ENCODE assay signal across 2 cellular contexts in the genomic region with DNA sequence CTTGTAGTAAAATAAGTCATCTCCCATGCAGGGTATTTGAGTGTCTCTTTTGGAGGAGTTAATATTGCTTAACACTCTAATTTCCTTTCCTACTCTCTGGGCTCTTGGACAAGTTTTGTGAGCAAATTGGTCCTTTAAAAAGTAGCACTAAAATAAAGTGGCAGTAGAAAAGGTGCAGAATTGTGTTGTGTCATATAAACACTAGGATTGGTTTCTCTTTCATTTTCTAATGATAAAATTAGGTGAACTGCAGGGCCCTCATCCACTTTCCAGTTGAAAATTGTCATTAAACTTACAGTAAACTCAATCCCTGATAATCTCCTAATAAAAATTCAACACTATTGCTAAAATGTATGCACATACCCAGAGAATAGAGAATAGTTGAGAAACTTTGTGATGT.
TF ChIP-seq lines count a peak whose summit lies in the region.

No MANE protein-coding gene starts in this region.

TF ChIP-seq in GM12891, 5 proteins besides CTCF, POLR2A, EP300 and RAD21:
- TF ChIP-seq POU2F2 (IDR thresholded peaks at IDR 0.05; ENCODE audit: low read depth, low read length) = no peak
- no peak for TF ChIP-seq PAX5 (IDR thresholded peaks at IDR 0.05; ENCODE audit: insufficient read depth, low read length, severe bottlenecking)
- no peak for TF ChIP-seq SPI1 (IDR thresholded peaks at IDR 0.05; ENCODE audit: low read depth, low read length)
- no peak for TF ChIP-seq TAF1 (IDR thresholded peaks at IDR 0.05; ENCODE audit: low read depth, low read length)
- TF ChIP-seq POLR2AphosphoS5 (IDR thresholded peaks at IDR 0.05; ENCODE audit: low read depth, low read length) = no peak

TF ChIP-seq in IMR-90, 13 proteins besides CTCF, POLR2A, EP300 and RAD21:
- TF ChIP-seq CHD1 (IDR thresholded peaks at IDR 0.05; ENCODE audit: low read depth, low read length) (no peak), RFX5 (IDR thresholded peaks at IDR 0.05; ENCODE audit: low read depth, low read length) (no peak), MXI1 (IDR thresholded peaks at IDR 0.05; ENCODE audit: borderline replicate concordance, low read depth, low read length) (no peak), CEBPB (IDR thresholded peaks at IDR 0.05; ENCODE audit: low read depth, low read length) (no peak), RCOR1 (IDR thresholded peaks at IDR 0.05; ENCODE audit: insufficient replicate concordance, low read length) (no peak), SMC3 (IDR thresholded peaks at IDR 0.05; ENCODE audit: low read depth, low read length) (no peak), FOS (IDR thresholded peaks at IDR 0.05; ENCODE audit: low read depth, low read length) (no peak), BHLHE40 (IDR thresholded peaks at IDR 0.05; ENCODE audit: low read depth, low read length) (no peak), MAZ (IDR thresholded peaks at IDR 0.05; ENCODE audit: borderline replicate concordance, low read depth, low read length) (no peak), MAFK (IDR thresholded peaks at IDR 0.05; ENCODE audit: low read depth, low read length) (no peak), NFE2L2 (IDR thresholded peaks at IDR 0.05; ENCODE audit: low read depth, low read length) (no peak)
- TF ChIP-seq, protein P1, sequence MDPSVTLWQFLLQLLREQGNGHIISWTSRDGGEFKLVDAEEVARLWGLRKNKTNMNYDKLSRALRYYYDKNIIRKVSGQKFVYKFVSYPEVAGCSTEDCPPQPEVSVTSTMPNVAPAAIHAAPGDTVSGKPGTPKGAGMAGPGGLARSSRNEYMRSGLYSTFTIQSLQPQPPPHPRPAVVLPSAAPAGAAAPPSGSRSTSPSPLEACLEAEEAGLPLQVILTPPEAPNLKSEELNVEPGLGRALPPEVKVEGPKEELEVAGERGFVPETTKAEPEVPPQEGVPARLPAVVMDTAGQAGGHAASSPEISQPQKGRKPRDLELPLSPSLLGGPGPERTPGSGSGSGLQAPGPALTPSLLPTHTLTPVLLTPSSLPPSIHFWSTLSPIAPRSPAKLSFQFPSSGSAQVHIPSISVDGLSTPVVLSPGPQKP (IDR thresholded peaks at IDR 0.05; ENCODE audit: borderline replicate concordance, low read depth, low read length) = no peak
- TF ChIP-seq, protein P2, sequence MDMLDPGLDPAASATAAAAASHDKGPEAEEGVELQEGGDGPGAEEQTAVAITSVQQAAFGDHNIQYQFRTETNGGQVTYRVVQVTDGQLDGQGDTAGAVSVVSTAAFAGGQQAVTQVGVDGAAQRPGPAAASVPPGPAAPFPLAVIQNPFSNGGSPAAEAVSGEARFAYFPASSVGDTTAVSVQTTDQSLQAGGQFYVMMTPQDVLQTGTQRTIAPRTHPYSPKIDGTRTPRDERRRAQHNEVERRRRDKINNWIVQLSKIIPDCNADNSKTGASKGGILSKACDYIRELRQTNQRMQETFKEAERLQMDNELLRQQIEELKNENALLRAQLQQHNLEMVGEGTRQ (IDR thresholded peaks at IDR 0.05; ENCODE audit: low read depth, low read length) = no peak
